ENCODE assay signal across 18 cellular contexts in genomic region chr1:157286646-157287420, GRCh38.
DNase-seq lines count a peak whose midpoint lies in the region; ATAC-seq and TF ChIP-seq lines count a peak whose summit lies in the region.
"Had no signal": no experiment of that assay in that cellular context is flagged by ENCODE, and none has a peak within 500 bp of the region (broad histone marks: within the 10 kb centered on the region; RNA-seq: fewer than 3 reads in every experiment).

No MANE protein-coding gene starts in this region.

- intact Hi-C loops in left cardiac atrium (cut with DNase I): no loop called here

- H3K27me3 Mint-ChIP-seq in endodermal cell (ENCODE audit: insufficient read depth) (peaks cover 45% of the 10 kb centered on the region), osteocyte (ENCODE audit: unreplicated experiment) (peaks cover 9% of the 10 kb centered on the region)

- H3K27me3 ChIP-seq in right atrium auricular region (no peaks in the 10 kb centered on the region), endodermal cell (ENCODE audit: control insufficient read depth, insufficient read depth, low read length, poor library complexity, severe bottlenecking) (no peaks in the 10 kb centered on the region)

- H3K9me3 Mint-ChIP-seq in endodermal cell: no peaks in the 10 kb centered on the region
- no peaks in the 10 kb centered on the region for H3K9me3 Mint-ChIP-seq in osteocyte (ENCODE audit: unreplicated experiment)
- H3K9me3 Mint-ChIP-seq: GM23338 had no signal

- WGBS in endodermal cell (ENCODE audit: insufficient coverage in 1 of 2, insufficient read length in 1 of 2), 2 experiments: 91 to 92% methylated on average over 8 to 10 of the region's 10 CpGs

- H3K36me3 ChIP-seq in right atrium auricular region (no peaks in the 10 kb centered on the region), endodermal cell (ENCODE audit: control insufficient read depth, insufficient read depth, low read length) (no peaks in the 10 kb centered on the region)
- H3K36me3 ChIP-seq: HAP-1 had no signal

- DNase-seq in right atrium auricular region (ENCODE audit: low spot score) (peak; percentile 23), left cardiac atrium (no peak), endodermal cell (peak; percentile 3), osteocyte (ENCODE audit: extremely low spot score, unreplicated experiment) (peak; percentile 44), NK-92 (lab: John Stamatoyannopoulos, UW; ENCODE audit: unreplicated experiment) (no peak)
- DNase-seq: ACHN; C1 segment of cervical spinal cord; Calu3; CD4-positive, alpha-beta memory T cell; COR-L47; DMS53; DMS79 treated with DMSO at 0.1 percent for 48 hours; GF-D8 had no signal

- no peak for ATAC-seq in left cardiac atrium
- no peak for ATAC-seq in HG02938 (IDR thresholded peaks at IDR 0.05; ENCODE audit: unreplicated experiment)
- ATAC-seq: A549, GM23338 had no signal

- H3K4me3 Mint-ChIP-seq in endodermal cell (no peak overlapping the region), osteocyte (ENCODE audit: unreplicated experiment) (no peak overlapping the region)
- H3K4me3 Mint-ChIP-seq: CD4-positive, alpha-beta memory T cell; GM23338 had no signal

- H3K4me1 ChIP-seq in right atrium auricular region (no peaks in the 10 kb centered on the region), endodermal cell (ENCODE audit: control insufficient read depth, insufficient read depth, low read length) (no peaks in the 10 kb centered on the region)
- H3K4me1 ChIP-seq: A549, HAP-1 had no signal

- H3K27ac Mint-ChIP-seq in endodermal cell (no peak overlapping the region), osteocyte (ENCODE audit: unreplicated experiment) (no peak overlapping the region)
- H3K27ac Mint-ChIP-seq: CD4-positive, alpha-beta memory T cell; GM23338 had no signal

- H3K27ac ChIP-seq in right atrium auricular region: no peak overlapping the region
- no peak overlapping the region for H3K27ac ChIP-seq in endodermal cell (ENCODE audit: low read depth, low read length)
- H3K27ac ChIP-seq: 22Rv1, A549 had no signal

- TF ChIP-seq CTCF in right atrium auricular region (IDR thresholded peaks at IDR 0.05) (no peak), endodermal cell (conservative IDR thresholded peaks at IDR 0.05) (no peak), osteocyte (IDR thresholded peaks at IDR 0.05) (no peak)

- H3K36me3 Mint-ChIP-seq in endodermal cell (ENCODE audit: low read depth) (no peaks in the 10 kb centered on the region), osteocyte (ENCODE audit: unreplicated experiment) (no peaks in the 10 kb centered on the region)
- H3K36me3 Mint-ChIP-seq: CD4-positive, alpha-beta memory T cell had no signal

- H3K4me1 Mint-ChIP-seq in endodermal cell: no peaks in the 10 kb centered on the region
- H3K4me1 Mint-ChIP-seq in osteocyte (ENCODE audit: unreplicated experiment): no peaks in the 10 kb centered on the region
- H3K4me1 Mint-ChIP-seq: CD4-positive, alpha-beta memory T cell; GM23338 had no signal

- H3K9ac ChIP-seq in endodermal cell (ENCODE audit: extremely low read depth, low read length, poor library complexity, severe bottlenecking): no peak overlapping the region

- H3K4me3 ChIP-seq in right atrium auricular region: no peak overlapping the region
- no peak overlapping the region for H3K4me3 ChIP-seq in endodermal cell (ENCODE audit: low read length)
- H3K4me3 ChIP-seq: A549, GM23338, HAP-1 had no signal

- H3K9me3 ChIP-seq in right atrium auricular region (no peaks in the 10 kb centered on the region), endodermal cell (ENCODE audit: control insufficient read depth, low read length) (no peaks in the 10 kb centered on the region)
- H3K9me3 ChIP-seq: A549, HAP-1 had no signal

Comparison
In these comparisons a context has a peak if more than half of its experiments do, and no peak if none do; other contexts are left out.
1. DNase-seq: peak in right atrium auricular region (single experiment), endodermal cell (single experiment) and osteocyte (single experiment); none in left cardiac atrium (single experiment) and NK-92 (single experiment).